In genomic region chr2:144938308-144938709, GRCh38 we compare ENCODE assay signal across 9 cellular contexts.
DNase-seq lines count a peak whose midpoint lies in the region; ATAC-seq and TF ChIP-seq lines count a peak whose summit lies in the region.
"Had no signal": no experiment of that assay in that cellular context is flagged by ENCODE, and none has a peak within 500 bp of the region (broad histone marks: within the 10 kb centered on the region; RNA-seq: fewer than 3 reads in every experiment).

No MANE protein-coding gene starts in this region.

- peak overlapping the region in 4 of 5 donors; percentile 7 to 97 (median 48) for H3K9ac ChIP-seq in subcutaneous abdominal adipose tissue (ENCODE audit: low read length in 5 of 5)

- no peaks in the 10 kb centered on the region for H3K4me1 Mint-ChIP-seq in stimulated activated memory B cell treated with anti-CD40 and anti-IgM and Interleukin-4, amounts not matched to agents 10 μg/mL and 1 μg/mL and 100 μg/mL, for 72 hours

- no peaks in the 10 kb centered on the region for H3K36me3 ChIP-seq in subcutaneous abdominal adipose tissue (ENCODE audit: control insufficient read depth in 5 of 5, insufficient read depth in 5 of 5, low read length in 5 of 5)

- H3K4me3 ChIP-seq in cardiac fibroblast (replicated peaks in 1 of 2; ENCODE audit: low read depth in 2 of 2, low read length in 2 of 2), result no peak overlapping the region
- H3K4me3 ChIP-seq in subcutaneous abdominal adipose tissue (ENCODE audit: low read depth in 1 of 5, low read length in 5 of 5), result peak overlapping the region in 3 of 5 donors; percentile 7 to 56 (median 49)

- H3K36me3 Mint-ChIP-seq in stimulated activated memory B cell treated with anti-CD40 and anti-IgM and Interleukin-4, amounts not matched to agents 10 μg/mL and 1 μg/mL and 100 μg/mL, for 72 hours, result no peaks in the 10 kb centered on the region

- H3K9me3 ChIP-seq in subcutaneous abdominal adipose tissue (ENCODE audit: control insufficient read depth in 5 of 5, low read length in 5 of 5), result no peaks in the 10 kb centered on the region

- peak overlapping the region; percentile 89 for H3K27ac ChIP-seq in subcutaneous abdominal adipose tissue (ENCODE audit: low read depth, low read length)

- H3K27me3 Mint-ChIP-seq in stimulated activated memory B cell treated with anti-CD40 and anti-IgM and Interleukin-4, amounts not matched to agents 10 μg/mL and 1 μg/mL and 100 μg/mL, for 72 hours, result no peaks in the 10 kb centered on the region

- H3K27me3 ChIP-seq in subcutaneous abdominal adipose tissue (ENCODE audit: control insufficient read depth in 5 of 5, insufficient read depth in 4 of 5, low read length in 5 of 5), result peaks cover 0 to 3% (median 0%) of the 10 kb centered on the region in 5 donors

- peak; percentile 24 for ATAC-seq in left colon
- ATAC-seq in stimulated activated memory B cell treated with anti-CD40 and anti-IgM and Interleukin-4, amounts not matched to agents 10 μg/mL and 1 μg/mL and 100 μg/mL, for 72 hours, result no peak
- no peak for ATAC-seq in HG03280 (IDR thresholded peaks at IDR 0.05; ENCODE audit: unreplicated experiment)

- in situ Hi-C loops in GM13977 (cut with MboI; ENCODE audit: low pct_unique_long_range_greater_than_20kb, low sequenced_read_pairs, unreplicated experiment), result no loop called here

- peaks cover 11 to 26% (median 23%) of the 10 kb centered on the region in 5 donors for H3K4me1 ChIP-seq in subcutaneous abdominal adipose tissue (ENCODE audit: control insufficient read depth in 5 of 5, insufficient read depth in 5 of 5, low read length in 5 of 5)

- H3K4me3 Mint-ChIP-seq in stimulated activated memory B cell treated with anti-CD40 and anti-IgM and Interleukin-4, amounts not matched to agents 10 μg/mL and 1 μg/mL and 100 μg/mL, for 72 hours, result no peak overlapping the region
- H3K4me3 Mint-ChIP-seq: T-helper 2 cell treated with Interferon-gamma antibody and Interleukin-4, amounts not matched to agents 5 μg/mL and 100 μg/mL, for 36 hours had no signal

- H3K27ac Mint-ChIP-seq in stimulated activated memory B cell treated with anti-CD40 and anti-IgM and Interleukin-4, amounts not matched to agents 10 μg/mL and 1 μg/mL and 100 μg/mL, for 72 hours, result no peak overlapping the region
- H3K27ac Mint-ChIP-seq: T-helper 2 cell treated with Interferon-gamma antibody and Interleukin-4, amounts not matched to agents 5 μg/mL and 100 μg/mL, for 36 hours had no signal

- H3K9me3 Mint-ChIP-seq in stimulated activated memory B cell treated with anti-CD40 and anti-IgM and Interleukin-4, amounts not matched to agents 10 μg/mL and 1 μg/mL and 100 μg/mL, for 72 hours, result no peaks in the 10 kb centered on the region
- H3K9me3 Mint-ChIP-seq: T-helper 2 cell treated with Interferon-gamma antibody and Interleukin-4, amounts not matched to agents 5 μg/mL and 100 μg/mL, for 36 hours had no signal

- TF ChIP-seq CTCF in cardiac fibroblast (IDR thresholded peaks at IDR 0.05; ENCODE audit: low read depth, low read length), result no peak
- TF ChIP-seq CTCF in GM13977 (IDR thresholded peaks at IDR 0.05; ENCODE audit: extremely low read depth, insufficient read depth, missing control alignments), result no peak

- DNase-seq in HT-29 (ENCODE audit: low spot score), result peak; percentile 48
- peak; percentile 88 to 95 for DNase-seq in cardiac fibroblast (ENCODE audit: low read depth in 2 of 2)
- no peak for DNase-seq in left colon
- DNase-seq in GM13977 (ENCODE audit: low spot score), result no peak
- DNase-seq in GF-D8 (lab: John Stamatoyannopoulos, UW), result no peak

- intact Hi-C loops in left colon (cut with DNase I, micrococcal nuclease), result no loop called here

Comparison
In these comparisons a context has a peak if more than half of its experiments do, and no peak if none do; other contexts are left out.
1. DNase-seq: peak in HT-29 (single experiment) and cardiac fibroblast (2 of 2); none in left colon (0 of 2), GM13977 (single experiment) and GF-D8 (single experiment).
2. H3K4me3 ChIP-seq: peak in subcutaneous abdominal adipose tissue (3 of 5); none in cardiac fibroblast (0 of 2).